ENCODE assay signal across 8 cellular contexts in the genomic region with DNA sequence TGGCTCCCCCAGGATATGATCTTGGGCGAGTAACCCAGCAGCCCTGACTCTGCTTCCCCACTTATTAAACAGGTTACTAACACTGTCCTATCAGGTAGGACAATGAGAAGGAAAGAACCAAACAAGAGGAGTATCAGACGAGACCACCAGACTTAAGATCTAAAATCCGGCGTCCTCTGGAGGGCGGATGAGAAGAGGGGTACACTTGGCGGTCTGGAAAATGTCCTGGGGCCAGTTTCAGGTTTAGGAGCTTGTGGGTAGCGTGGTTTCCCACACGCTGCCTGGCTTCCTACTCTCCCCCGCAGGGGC. TPM values are rescaled to one million over a fixed set of nuclear protein-coding genes. Genes with fewer than 3 reads are reported as not detected.
DNase-seq lines count a peak whose midpoint lies in the region; ATAC-seq and TF ChIP-seq lines count a peak whose summit lies in the region.

No MANE protein-coding gene starts in this region.

- DNase-seq in Calu3 (no peak), MM.1S (no peak), osteoblast (ENCODE audit: insufficient read length, low spot score, missing footprints) (no peak), activated gamma-delta T cell treated with Interleukin-2 at 50 U/mL for 16 hours (no peak), GM10266 (ENCODE audit: extremely low spot score) (no peak), GM19240 (ENCODE audit: insufficient read length, low spot score) (no peak)
- DNase-seq in effector memory CD8-positive, alpha-beta T cell = no peak

- H3K36me3 ChIP-seq in MM.1S (replicated peaks; ENCODE audit: insufficient read depth, low read length) (no peaks in the 10 kb centered on the region), osteoblast (ENCODE audit: insufficient read depth, low read length) (peaks cover 36% of the 10 kb centered on the region)

- H3K4me1 ChIP-seq in MM.1S (ENCODE audit: low read length) (no peaks in the 10 kb centered on the region), osteoblast (ENCODE audit: insufficient read depth, low read length) (peaks cover 7% of the 10 kb centered on the region)

- no peaks in the 10 kb centered on the region for H3K9me2 ChIP-seq in MM.1S (replicated peaks; ENCODE audit: insufficient read depth, low read length)

- H4K20me1 ChIP-seq in MM.1S (ENCODE audit: insufficient read depth, low read length) (no peaks in the 10 kb centered on the region), osteoblast (ENCODE audit: insufficient read depth, low read length) (no peaks in the 10 kb centered on the region)

- H3K36me3 Mint-ChIP-seq in Calu3 (ENCODE audit: insufficient read depth, unreplicated experiment) = peaks cover 25% of the 10 kb centered on the region
- peaks cover 18% of the 10 kb centered on the region for H3K36me3 Mint-ChIP-seq in effector memory CD8-positive, alpha-beta T cell (ENCODE audit: insufficient read depth)

- H3K9ac ChIP-seq in MM.1S (ENCODE audit: low read length) = peak overlapping the region; percentile 65; the same call in 1 of the 2 replicates

- H3K9me3 Mint-ChIP-seq in Calu3 (ENCODE audit: low read depth, unreplicated experiment) = peaks cover 16% of the 10 kb centered on the region
- H3K9me3 Mint-ChIP-seq in effector memory CD8-positive, alpha-beta T cell = peaks cover 7 to 14% of the 10 kb centered on the region in 2 donors

- no peak overlapping the region for H3K27ac Mint-ChIP-seq in Calu3 (ENCODE audit: unreplicated experiment)
- H3K27ac Mint-ChIP-seq in effector memory CD8-positive, alpha-beta T cell = peak overlapping the region; percentile 85 to 95

- CTCF ChIA-PET in Calu3 (lab: Charles Lee) = no interaction called here

- intact Hi-C loops in Calu3 (cut with micrococcal nuclease; ENCODE audit: unreplicated experiment) = no loop called here

- no peak overlapping the region for H3K27ac ChIP-seq in MM.1S (ENCODE audit: low read length)
- peak overlapping the region; percentile 69 for H3K27ac ChIP-seq in osteoblast (ENCODE audit: low read depth, low read length)

- H3F3A ChIP-seq in MM.1S (ENCODE audit: insufficient read depth, low read length) = no peaks in the 10 kb centered on the region; the same call in 1 of the 2 replicates

- H3K27me3 ChIP-seq in MM.1S (replicated peaks; ENCODE audit: insufficient read depth, low read length) (no peaks in the 10 kb centered on the region), osteoblast (ENCODE audit: insufficient read depth, low read length) (no peaks in the 10 kb centered on the region)

- H2AFZ ChIP-seq in MM.1S (ENCODE audit: low read length) (peak overlapping the region; percentile 95), osteoblast (ENCODE audit: low read length) (peak overlapping the region; percentile 99)

- no peaks in the 10 kb centered on the region for H3K4me1 Mint-ChIP-seq in Calu3 (ENCODE audit: low read depth, unreplicated experiment)
- peaks cover 10 to 18% of the 10 kb centered on the region in 2 donors for H3K4me1 Mint-ChIP-seq in effector memory CD8-positive, alpha-beta T cell (ENCODE audit: low read depth in 2 of 2)

- no TSS peak for BruUV-seq in Calu3 (replicated peaks; lab: Mats Ljungman, UMichigan)

- peak overlapping the region; percentile 91 for H3K4me3 Mint-ChIP-seq in Calu3 (ENCODE audit: low read depth, unreplicated experiment)
- H3K4me3 Mint-ChIP-seq in effector memory CD8-positive, alpha-beta T cell = peak overlapping the region; percentile 90 to 97

- no peaks in the 10 kb centered on the region for H3K79me2 ChIP-seq in MM.1S (ENCODE audit: low read length)
- H3K79me2 ChIP-seq in osteoblast (ENCODE audit: insufficient read depth, low read length) = peaks cover 8% of the 10 kb centered on the region

- H3K27me3 Mint-ChIP-seq in Calu3 (ENCODE audit: unreplicated experiment) = peaks cover 1% of the 10 kb centered on the region
- H3K27me3 Mint-ChIP-seq in effector memory CD8-positive, alpha-beta T cell = peaks cover 4 to 14% of the 10 kb centered on the region in 2 donors

- no peaks in the 10 kb centered on the region for H3K9me3 ChIP-seq in MM.1S (replicated peaks; ENCODE audit: insufficient read depth, low read length)
- H3K9me3 ChIP-seq in osteoblast (ENCODE audit: low read depth, low read length) = peaks cover 27% of the 10 kb centered on the region

- H3K4me2 ChIP-seq in MM.1S (ENCODE audit: low read depth, low read length) (peak overlapping the region; percentile 59), osteoblast (ENCODE audit: insufficient read depth, low read length) (peak overlapping the region; percentile 94)

- no peak for ATAC-seq in effector memory CD8-positive, alpha-beta T cell (replicated peaks)
- no peak for ATAC-seq in HG02759 (IDR thresholded peaks at IDR 0.05; ENCODE audit: unreplicated experiment)

- TF ChIP-seq CTCF in Calu3 (IDR thresholded peaks at IDR 0.05; ENCODE audit: unreplicated experiment) (no peak), MM.1S (IDR thresholded peaks at IDR 0.05; ENCODE audit: low read length) (no peak), osteoblast (IDR thresholded peaks at IDR 0.05; ENCODE audit: extremely low read depth, low read depth, low read length) (no peak), GM10266 (IDR thresholded peaks at IDR 0.05; ENCODE audit: control insufficient read depth, insufficient read depth, low read depth, missing control alignments) (no peak)

- H3K4me3 ChIP-seq in MM.1S (ENCODE audit: low read length) (peak overlapping the region; percentile 59), osteoblast (ENCODE audit: insufficient read depth, low read length) (peak overlapping the region; percentile 85)

RNA-seq across cellular contexts. Expression of a gene that starts 0.6 kb away (rescaled TPM):
- 17.1 and 17.8 TPM in 2 replicates for total RNA-seq in Calu3 (2022)
- total RNA-seq in osteoblast = 34.7 and 36.2 TPM in 2 replicates

RNA-seq across cellular contexts. Expression of a gene that starts 41.8 kb away (rescaled TPM):
- 6.7 and 7.1 TPM in 2 replicates for total RNA-seq in Calu3 (2022)
- 2.5 and 4.7 TPM in 2 replicates for total RNA-seq in osteoblast
